In genomic region chr17:910503-911194, GRCh38 we compare ENCODE assay signal across 17 cellular contexts.
DNase-seq lines count a peak whose midpoint lies in the region; ATAC-seq, FAIRE-seq and TF ChIP-seq lines count a peak whose summit lies in the region.
"Had no signal": no experiment of that assay in that cellular context is flagged by ENCODE, and none has a peak within 500 bp of the region (broad histone marks: within the 10 kb centered on the region; RNA-seq: fewer than 3 reads in every experiment).

No MANE protein-coding gene starts in this region.

- 51% methylated on average over 10 of the region's 10 CpGs for WGBS in liver
- 97% methylated on average over 10 of the region's 10 CpGs for WGBS in HepG2 (ENCODE audit: low lambda C conversion rate)
- 93 to 96% methylated on average over 6 of the region's 10 CpGs for WGBS in mesodermal cell (ENCODE audit: insufficient coverage in 2 of 2), 2 experiments
- 51% methylated on average over 10 of the region's 10 CpGs for WGBS in aorta, 2 donors

- no peak for DNase-seq in HepG2 (ENCODE audit: low spot score)
- DNase-seq in chondrocyte (ENCODE audit: low spot score) = no peak
- no peak for DNase-seq in aorta
- no peak for DNase-seq in NCI-H2196 (lab: John Stamatoyannopoulos, UW; ENCODE audit: unreplicated experiment)
- DNase-seq in activated CD8-positive, alpha-beta memory T cell treated with anti-CD3 and anti-CD28 coated beads, Interleukin-2, amount 10 ng/mL, durations not matched to agents 7 days and 5 days = no peak
- DNase-seq: activated naive CD4-positive, alpha-beta T cell treated with anti-CD3 and anti-CD28 coated beads, Interleukin-2, amount 10 ng/mL, durations not matched to agents 7 days and 5 days; AML-193; DND-41; Peyer's patch; stimulated activated CD8-positive, alpha-beta memory T cell treated with anti-CD3 and anti-CD28 coated beads, Interleukin-4, amount 100 ng/mL, for 48 hours; T-helper 9 cell had no signal

- H3K4me3 ChIP-seq in liver (ENCODE audit: low read depth in 1 of 3, low read length in 3 of 3) (peak overlapping the region; percentile 27 to 64 (median 43)), HepG2 (replicated peaks in 1 of 3; ENCODE audit: insufficient read depth in 1 of 3, low read depth in 2 of 3, low read length in 3 of 3) (no peak overlapping the region), mesodermal cell (ENCODE audit: extremely low read depth, insufficient read depth, low read length, poor library complexity, severe bottlenecking) (no peak overlapping the region), aorta (ENCODE audit: low read length in 2 of 2) (no peak overlapping the region)
- H3K4me3 ChIP-seq: gastroesophageal sphincter, Peyer's patch had no signal

- no peak overlapping the region for H3K4me2 ChIP-seq in HepG2 (ENCODE audit: low read depth, low read length)

- ATAC-seq in HepG2 (no peak), aorta (ENCODE audit: low FRiP score) (peak; percentile 53), HG03565 (IDR thresholded peaks at IDR 0.05; ENCODE audit: unreplicated experiment) (no peak)
- no peak for ATAC-seq in activated CD8-positive, alpha-beta memory T cell treated with anti-CD3 and anti-CD28 coated beads, Interleukin-2, amount 10 ng/mL, durations not matched to agents 7 days and 5 days
- ATAC-seq: gastroesophageal sphincter had no signal

- in situ Hi-C loops in HepG2 (cut with HindIII; ENCODE audit: extremely low pct_ligation_motif_present, low pct_unique_long_range_greater_than_20kb) = no loop called here

- BruUV-seq in HepG2 (replicated peaks; lab: Mats Ljungman, UMichigan) = no TSS peak

- peaks cover 5% of the 10 kb centered on the region for H3K36me3 Mint-ChIP-seq in chondrocyte (ENCODE audit: low read depth)
- no peaks in the 10 kb centered on the region for H3K36me3 Mint-ChIP-seq in activated CD8-positive, alpha-beta memory T cell treated with anti-CD3 and anti-CD28 coated beads, Interleukin-2, amount 10 ng/mL, durations not matched to agents 7 days and 5 days
- H3K36me3 Mint-ChIP-seq: activated naive CD4-positive, alpha-beta T cell treated with anti-CD3 and anti-CD28 coated beads, Interleukin-2, amount 10 ng/mL, durations not matched to agents 7 days and 5 days had no signal

- CTCF ChIA-PET in HepG2 (lab: Yijun Ruan, JAX; ENCODE audit: low intra/inter-chr PET ratio, low total read pairs) = no interaction called here
- CTCF ChIA-PET in activated CD8-positive, alpha-beta memory T cell treated with anti-CD3 and anti-CD28 coated beads, Interleukin-2, amount 10 ng/mL, durations not matched to agents 7 days and 5 days (lab: Charles Lee) = interaction anchor here (0.9 to 1.6 kb wide), 2 partner anchors 31 to 88 kb away, joined by 3 read pairs; no protein-coding TSS in a partner anchor

- TF ChIP-seq EP300 in HepG2 (IDR thresholded peaks at IDR 0.05; ENCODE audit: low read depth in 2 of 2, low read length in 2 of 2) (no peak), HepG2 (CRISPR knock-in tag; IDR thresholded peaks at IDR 0.05; ENCODE audit: borderline replicate concordance) (no peak)

- no peak overlapping the region for H2AFZ ChIP-seq in HepG2 (ENCODE audit: low read length)

- H3K4me3 Mint-ChIP-seq in chondrocyte (ENCODE audit: unreplicated experiment) = peak overlapping the region; percentile 52
- no peak overlapping the region for H3K4me3 Mint-ChIP-seq in activated CD8-positive, alpha-beta memory T cell treated with anti-CD3 and anti-CD28 coated beads, Interleukin-2, amount 10 ng/mL, durations not matched to agents 7 days and 5 days
- H3K4me3 Mint-ChIP-seq: activated naive CD4-positive, alpha-beta T cell treated with anti-CD3 and anti-CD28 coated beads, Interleukin-2, amount 10 ng/mL, durations not matched to agents 7 days and 5 days had no signal

- H3K4me1 ChIP-seq in liver (ENCODE audit: control insufficient read depth in 4 of 4, insufficient read depth in 4 of 4, low read length in 3 of 4) = peaks cover 1 to 10% (median 3%) of the 10 kb centered on the region in 4 donors
- peaks cover 49% of the 10 kb centered on the region for H3K4me1 ChIP-seq in HepG2 (ENCODE audit: insufficient read depth, low read length)
- peaks cover 20% of the 10 kb centered on the region for H3K4me1 ChIP-seq in mesodermal cell (ENCODE audit: control insufficient read depth, insufficient read depth, low read length, poor library complexity, severe bottlenecking)
- H3K4me1 ChIP-seq in aorta (ENCODE audit: control insufficient read depth in 1 of 2, insufficient read depth in 2 of 2, low read length in 2 of 2) = no peaks in the 10 kb centered on the region

- FAIRE-seq in HepG2 (lab: Jason Lieb, UNC) = no peak
- FAIRE-seq: H1 had no signal

- no peaks in the 10 kb centered on the region for H3K9me3 Mint-ChIP-seq in chondrocyte (ENCODE audit: low read depth)
- H3K9me3 Mint-ChIP-seq in activated CD8-positive, alpha-beta memory T cell treated with anti-CD3 and anti-CD28 coated beads, Interleukin-2, amount 10 ng/mL, durations not matched to agents 7 days and 5 days (ENCODE audit: low read depth) = no peaks in the 10 kb centered on the region
- H3K9me3 Mint-ChIP-seq: activated naive CD4-positive, alpha-beta T cell treated with anti-CD3 and anti-CD28 coated beads, Interleukin-2, amount 10 ng/mL, durations not matched to agents 7 days and 5 days had no signal

- H3K79me2 ChIP-seq in HepG2 (ENCODE audit: insufficient read depth, low read length) = peaks cover 3% of the 10 kb centered on the region

- peaks cover 73% of the 10 kb centered on the region for H3K4me1 Mint-ChIP-seq in chondrocyte (ENCODE audit: low read depth)
- peaks cover 2% of the 10 kb centered on the region for H3K4me1 Mint-ChIP-seq in activated CD8-positive, alpha-beta memory T cell treated with anti-CD3 and anti-CD28 coated beads, Interleukin-2, amount 10 ng/mL, durations not matched to agents 7 days and 5 days

- intact Hi-C loops in HepG2 (cut with micrococcal nuclease; ENCODE audit: unreplicated experiment) = no loop called here
- intact Hi-C loops in aorta (cut with DNase I) = no loop called here

- POLR2A ChIA-PET in HepG2 (lab: Yijun Ruan, JAX) = interaction anchor here (0.7 to 1.1 kb wide), 2 partner anchors 70 kb away, joined by 3 read pairs; no protein-coding TSS in a partner anchor

- TF ChIP-seq POLR2A in HepG2 (IDR thresholded peaks at IDR 0.05; ENCODE audit: insufficient read depth in 1 of 2, low read depth in 2 of 2, low read length in 2 of 2) = no peak

- H3K27me3 ChIP-seq in liver (ENCODE audit: control insufficient read depth in 4 of 4, insufficient read depth in 4 of 4, low read length in 3 of 4) (no peaks in the 10 kb centered on the region), HepG2 (ENCODE audit: control insufficient read depth in 1 of 2, insufficient read depth in 2 of 2, low read length in 2 of 2) (no peaks in the 10 kb centered on the region), aorta (ENCODE audit: control insufficient read depth in 1 of 2, insufficient read depth in 2 of 2, low read length in 1 of 2) (no peaks in the 10 kb centered on the region)
- H3K27me3 ChIP-seq: gastroesophageal sphincter, Peyer's patch had no signal

- H3K27ac Mint-ChIP-seq in chondrocyte (ENCODE audit: unreplicated experiment) = peak overlapping the region; percentile 91
- H3K27ac Mint-ChIP-seq in activated CD8-positive, alpha-beta memory T cell treated with anti-CD3 and anti-CD28 coated beads, Interleukin-2, amount 10 ng/mL, durations not matched to agents 7 days and 5 days = no peak overlapping the region
- H3K27ac Mint-ChIP-seq: activated naive CD4-positive, alpha-beta T cell treated with anti-CD3 and anti-CD28 coated beads, Interleukin-2, amount 10 ng/mL, durations not matched to agents 7 days and 5 days had no signal

- TF ChIP-seq CTCF in liver (IDR thresholded peaks at IDR 0.05; ENCODE audit: low read depth, low read length, missing input control) (no peak), HepG2 (CRISPR knock-in tag; IDR thresholded peaks at IDR 0.05) (no peak), chondrocyte (IDR thresholded peaks at IDR 0.05) (no peak)

- TF ChIP-seq RAD21 in liver (IDR thresholded peaks at IDR 0.05) = no peak
- no peak for TF ChIP-seq RAD21 in HepG2 (CRISPR knock-in tag; IDR thresholded peaks at IDR 0.05)

- peak overlapping the region; percentile 72 to 83 for H3K27ac ChIP-seq in liver (ENCODE audit: low read depth in 1 of 2, low read length in 2 of 2)
- H3K27ac ChIP-seq in HepG2 (ENCODE audit: extremely low read length, insufficient read depth, low read length) = no peak overlapping the region
- peak overlapping the region; percentile 2 for H3K27ac ChIP-seq in mesodermal cell (ENCODE audit: low read depth, low read length, severe bottlenecking)
- H3K27ac ChIP-seq in aorta (ENCODE audit: low read depth in 1 of 2, low read length in 2 of 2) = no peak overlapping the region
- H3K27ac ChIP-seq: gastroesophageal sphincter, neutrophil had no signal

- peak overlapping the region; percentile 57 to 59 for H3K9ac ChIP-seq in liver (ENCODE audit: low read depth in 1 of 2, low read length in 2 of 2)
- no peak overlapping the region for H3K9ac ChIP-seq in HepG2 (ENCODE audit: insufficient read depth, low read depth, low read length)

- H4K20me1 ChIP-seq in HepG2 (ENCODE audit: insufficient read depth, low read length) = no peaks in the 10 kb centered on the region

- H3K9me3 ChIP-seq in liver (ENCODE audit: control insufficient read depth in 4 of 4, low read length in 3 of 4) (no peaks in the 10 kb centered on the region), HepG2 (ENCODE audit: low read length) (no peaks in the 10 kb centered on the region), mesodermal cell (ENCODE audit: control insufficient read depth, low read length) (no peaks in the 10 kb centered on the region), aorta (ENCODE audit: control insufficient read depth, low read length) (no peaks in the 10 kb centered on the region)
- H3K9me3 ChIP-seq: gastroesophageal sphincter, neutrophil, Peyer's patch had no signal

- H3K36me3 ChIP-seq in liver (ENCODE audit: control insufficient read depth in 4 of 4, insufficient read depth in 3 of 4, low read depth in 1 of 4, low read length in 3 of 4) = no peaks in the 10 kb centered on the region
- no peaks in the 10 kb centered on the region for H3K36me3 ChIP-seq in HepG2 (replicated peaks in 1 of 2; ENCODE audit: control insufficient read depth in 1 of 2, insufficient read depth in 2 of 2, low read length in 2 of 2)
- peaks cover 35% of the 10 kb centered on the region for H3K36me3 ChIP-seq in mesodermal cell (ENCODE audit: control insufficient read depth, insufficient read depth, low read length)
- H3K36me3 ChIP-seq in aorta (ENCODE audit: control insufficient read depth in 1 of 2, insufficient read depth in 2 of 2, low read length in 1 of 2) = no peaks in the 10 kb centered on the region
- H3K36me3 ChIP-seq: gastroesophageal sphincter, neutrophil, Peyer's patch had no signal

- H3K27me3 Mint-ChIP-seq in chondrocyte (ENCODE audit: low read depth) = no peaks in the 10 kb centered on the region
- peaks cover 44% of the 10 kb centered on the region for H3K27me3 Mint-ChIP-seq in activated CD8-positive, alpha-beta memory T cell treated with anti-CD3 and anti-CD28 coated beads, Interleukin-2, amount 10 ng/mL, durations not matched to agents 7 days and 5 days

TF ChIP-seq in liver, 16 proteins besides CTCF, POLR2A, EP300 and RAD21 (continues in another document):
- TF ChIP-seq JUND (IDR thresholded peaks at IDR 0.05) (no peak), YY1 (IDR thresholded peaks at IDR 0.05) (no peak), FOXA2 (IDR thresholded peaks at IDR 0.05) (no peak)

TF ChIP-seq in HepG2, 621 proteins besides CTCF, POLR2A, EP300 and RAD21 (continues in another document):
- TF ChIP-seq ZNF367 (CRISPR knock-in tag; IDR thresholded peaks at IDR 0.05; ENCODE audit: borderline replicate concordance) (no peak), ZNF24 (IDR thresholded peaks at IDR 0.05) (no peak)

Comparison
In these comparisons a context has a peak if more than half of its experiments do, and no peak if none do; other contexts are left out.
1. H3K27ac ChIP-seq: peak in liver (2 of 2) and mesodermal cell (single experiment); none in HepG2 (single experiment) and aorta (0 of 2).
2. H3K4me3 ChIP-seq: peak in liver (3 of 3); none in HepG2 (0 of 3), mesodermal cell (single experiment) and aorta (0 of 2).